In genomic region chr6:95496769-95497426, GRCh38 we compare ENCODE assay signal across 24 cellular contexts.
DNase-seq lines count a peak whose midpoint lies in the region; ATAC-seq, FAIRE-seq and TF ChIP-seq lines count a peak whose summit lies in the region.
"Had no signal": no experiment of that assay in that cellular context is flagged by ENCODE, and none has a peak within 500 bp of the region (broad histone marks: within the 10 kb centered on the region; RNA-seq: fewer than 3 reads in every experiment).

No MANE protein-coding gene starts in this region.

- H3K9me3 ChIP-seq in RWPE2 (ENCODE audit: severe bottlenecking) = no peaks in the 10 kb centered on the region
- H3K9me3 ChIP-seq in kidney (ENCODE audit: control insufficient read depth in 1 of 2, low read length in 2 of 2) = no peaks in the 10 kb centered on the region
- H3K9me3 ChIP-seq in upper lobe of right lung = no peaks in the 10 kb centered on the region
- H3K9me3 ChIP-seq: A549, HAP-1 had no signal

- H3K9ac ChIP-seq in kidney (ENCODE audit: low read length in 2 of 2) = no peak overlapping the region

- peaks cover 0 to 8% of the 10 kb centered on the region in 2 donors for H3K9me3 Mint-ChIP-seq in stimulated activated naive CD8-positive, alpha-beta T cell treated with anti-CD3 and anti-CD28 coated beads, Interleukin-15, amount 100 ng/mL, for 72 hours
- H3K9me3 Mint-ChIP-seq: CD8-positive, alpha-beta T cell had no signal

- peak; percentile 20 for ATAC-seq in stimulated activated naive CD8-positive, alpha-beta T cell treated with anti-CD3 and anti-CD28 coated beads, Interleukin-15, amount 100 ng/mL, for 72 hours
- ATAC-seq in stimulated activated naive CD8-positive, alpha-beta T cell treated with anti-CD3 and anti-CD28 coated beads, Interleukin-15, Interleukin-2, amounts not matched to agents 100 U/mL and 50 U/mL, for 24 hours = no peak
- no peak for ATAC-seq in RWPE2 (ENCODE audit: low read depth)
- ATAC-seq in upper lobe of right lung = peak; percentile 22
- no peak for ATAC-seq in GM18873 (IDR thresholded peaks at IDR 0.05; ENCODE audit: low FRiP score, unreplicated experiment)
- ATAC-seq: A549; CD8-positive, alpha-beta T cell; GM12878 had no signal

- intact Hi-C loops in kidney (cut with DNase I) = no loop called here
- intact Hi-C loops in upper lobe of right lung (cut with DNase I) = no loop called here

- no peaks in the 10 kb centered on the region for H3K27me3 ChIP-seq in RWPE2 (ENCODE audit: insufficient read depth, poor library complexity, severe bottlenecking)
- H3K27me3 ChIP-seq in upper lobe of right lung = no peaks in the 10 kb centered on the region

- H3K4me3 ChIP-seq in RWPE2 (ENCODE audit: severe bottlenecking) = no peak overlapping the region
- no peak overlapping the region for H3K4me3 ChIP-seq in kidney (ENCODE audit: low read length in 2 of 2)
- H3K4me3 ChIP-seq in upper lobe of right lung = no peak overlapping the region
- H3K4me3 ChIP-seq: A549, GM12878, HAP-1 had no signal

- no peak for TF ChIP-seq CTCF in RWPE2 (IDR thresholded peaks at IDR 0.05; ENCODE audit: poor library complexity, severe bottlenecking)
- TF ChIP-seq CTCF in kidney (IDR thresholded peaks at IDR 0.05; ENCODE audit: borderline replicate concordance, extremely low read depth, insufficient read depth) = no peak
- TF ChIP-seq CTCF in upper lobe of right lung (IDR thresholded peaks at IDR 0.05) = no peak

- H3K27ac Mint-ChIP-seq in stimulated activated naive CD8-positive, alpha-beta T cell treated with anti-CD3 and anti-CD28 coated beads, Interleukin-15, amount 100 ng/mL, for 72 hours = no peak overlapping the region
- H3K27ac Mint-ChIP-seq: CD4-positive, CD25-positive, alpha-beta regulatory T cell; CD8-positive, alpha-beta T cell had no signal

- H3K27me3 Mint-ChIP-seq in stimulated activated naive CD8-positive, alpha-beta T cell treated with anti-CD3 and anti-CD28 coated beads, Interleukin-15, amount 100 ng/mL, for 72 hours = peaks cover 7% of the 10 kb centered on the region
- H3K27me3 Mint-ChIP-seq: CD4-positive, CD25-positive, alpha-beta regulatory T cell had no signal

- H3K27ac ChIP-seq in RWPE2 (ENCODE audit: poor library complexity, severe bottlenecking) (no peak overlapping the region), kidney (ENCODE audit: low read depth in 2 of 2, low read length in 2 of 2) (no peak overlapping the region), upper lobe of right lung (no peak overlapping the region)
- H3K27ac ChIP-seq: A549 had no signal

- H3K4me1 Mint-ChIP-seq in stimulated activated naive CD8-positive, alpha-beta T cell treated with anti-CD3 and anti-CD28 coated beads, Interleukin-15, amount 100 ng/mL, for 72 hours = no peaks in the 10 kb centered on the region
- H3K4me1 Mint-ChIP-seq: CD4-positive, CD25-positive, alpha-beta regulatory T cell had no signal

- FAIRE-seq in kidney (lab: Jason Lieb, UNC) = no peak
- FAIRE-seq: A549, GM12878, H54 had no signal

- no peak overlapping the region for H3K4me3 Mint-ChIP-seq in stimulated activated naive CD8-positive, alpha-beta T cell treated with anti-CD3 and anti-CD28 coated beads, Interleukin-15, amount 100 ng/mL, for 72 hours
- H3K4me3 Mint-ChIP-seq: CD4-positive, CD25-positive, alpha-beta regulatory T cell; CD8-positive, alpha-beta T cell had no signal

- DNase-seq in stimulated activated naive CD8-positive, alpha-beta T cell treated with anti-CD3 and anti-CD28 coated beads, Interleukin-15, amount 100 ng/mL, for 72 hours = no peak
- DNase-seq in stimulated activated naive CD8-positive, alpha-beta T cell treated with anti-CD3 and anti-CD28 coated beads, Interleukin-15, Interleukin-2, amounts not matched to agents 100 U/mL and 50 U/mL, for 24 hours = no peak
- peak; percentile 26 for DNase-seq in RWPE2 (ENCODE audit: low spot score)
- peak; percentile 58 for DNase-seq in kidney
- DNase-seq in upper lobe of right lung = no peak
- DNase-seq in mucosa of gallbladder (ENCODE audit: low spot score) = no peak
- no peak for DNase-seq in NCI-H1092 (lab: John Stamatoyannopoulos, UW)
- DNase-seq: 8988T; ACHN; AML-193; C1 segment of cervical spinal cord; Caco-2; CD4-positive, CD25-positive, alpha-beta regulatory T cell; CD8-positive, alpha-beta T cell; DMS153; DMS79; EL; GDM1; GOT3 had no signal

- H3K4me1 ChIP-seq in RWPE2 (ENCODE audit: insufficient read depth, poor library complexity, severe bottlenecking) = no peaks in the 10 kb centered on the region
- H3K4me1 ChIP-seq in kidney (ENCODE audit: control insufficient read depth in 1 of 2, insufficient read depth in 1 of 2, low read depth in 1 of 2, low read length in 2 of 2) = no peaks in the 10 kb centered on the region
- no peaks in the 10 kb centered on the region for H3K4me1 ChIP-seq in upper lobe of right lung
- H3K4me1 ChIP-seq: A549, HAP-1 had no signal

- H3K36me3 ChIP-seq in RWPE2 (ENCODE audit: low read depth) (no peaks in the 10 kb centered on the region), kidney (ENCODE audit: control insufficient read depth in 1 of 2, insufficient read depth in 2 of 2, low read length in 2 of 2) (no peaks in the 10 kb centered on the region), upper lobe of right lung (no peaks in the 10 kb centered on the region)
- H3K36me3 ChIP-seq: HAP-1 had no signal

Comparison
In these comparisons a context has a peak if more than half of its experiments do, and no peak if none do; other contexts are left out.
1. ATAC-seq: peak in stimulated activated naive CD8-positive, alpha-beta T cell treated with anti-CD3 and anti-CD28 coated beads, Interleukin-15, amount 100 ng/mL, for 72 hours (single experiment) and upper lobe of right lung (single experiment); none in stimulated activated naive CD8-positive, alpha-beta T cell treated with anti-CD3 and anti-CD28 coated beads, Interleukin-15, Interleukin-2, amounts not matched to agents 100 U/mL and 50 U/mL, for 24 hours (single experiment), RWPE2 (single experiment) and GM18873 (single experiment).
2. DNase-seq: peak in RWPE2 (single experiment) and kidney (single experiment); none in stimulated activated naive CD8-positive, alpha-beta T cell treated with anti-CD3 and anti-CD28 coated beads, Interleukin-15, amount 100 ng/mL, for 72 hours (0 of 2), stimulated activated naive CD8-positive, alpha-beta T cell treated with anti-CD3 and anti-CD28 coated beads, Interleukin-15, Interleukin-2, amounts not matched to agents 100 U/mL and 50 U/mL, for 24 hours (single experiment), upper lobe of right lung (single experiment), mucosa of gallbladder (single experiment) and NCI-H1092 (single experiment).